In the genomic region with DNA sequence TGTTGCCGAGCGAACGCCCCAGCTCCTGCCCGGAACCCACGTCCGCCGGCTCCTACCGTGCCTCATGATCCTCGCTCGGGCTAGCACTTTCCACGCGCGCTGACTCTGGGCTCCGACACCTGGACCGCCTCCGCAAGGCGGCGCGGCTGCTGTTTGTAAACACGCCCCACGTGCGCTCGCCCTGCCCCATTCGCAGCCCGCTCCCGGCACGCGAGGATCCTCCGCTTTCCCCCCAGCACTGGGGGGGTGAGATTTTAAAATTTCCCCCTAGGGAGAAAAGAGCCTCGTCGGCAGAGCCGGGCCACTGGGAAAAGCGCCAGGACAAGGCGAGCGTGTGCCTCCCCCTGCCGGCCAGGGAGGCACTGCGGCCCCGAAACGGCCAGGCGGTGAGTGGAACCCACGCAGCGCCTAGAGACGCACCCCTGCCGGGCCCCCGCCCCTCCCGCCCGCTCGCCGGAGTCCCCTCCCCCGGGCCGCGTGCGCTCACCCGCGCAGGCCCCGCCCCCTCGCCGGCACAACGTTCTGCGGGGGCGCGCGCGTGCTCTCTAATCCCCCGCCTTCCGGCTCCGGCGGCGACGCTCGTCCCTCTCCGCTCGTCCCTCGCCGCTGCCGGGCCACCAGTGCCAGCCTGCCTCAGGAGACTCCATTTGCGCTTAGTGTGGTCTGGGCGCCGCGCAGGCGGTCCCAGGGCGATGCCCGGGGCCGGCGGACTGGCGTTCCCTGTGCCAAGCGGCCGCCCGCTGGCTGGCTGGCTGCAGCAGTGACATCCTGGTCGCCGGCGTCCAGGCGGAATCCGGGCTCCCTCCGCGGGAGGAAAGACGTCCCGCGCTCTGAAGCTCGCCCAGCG, we compare ENCODE assay signal across 8 cellular contexts. TPM values are rescaled to one million over a fixed set of nuclear protein-coding genes. Genes with fewer than 3 reads are reported as not detected.
DNase-seq lines count a peak whose midpoint lies in the region; ATAC-seq and TF ChIP-seq lines count a peak whose summit lies in the region.

A gene (plus strand): TSS at position 548 of the 847 bp plus-strand sequence. CDS start 1,442 bp downstream, outside the sequence.

- DNase-seq in BJ (ENCODE audit: low read depth), result peak; percentile 33
- peak; percentile 73 for DNase-seq in NCI-H446 treated with DMSO at 0.1 percent for 48 hours (lab: John Stamatoyannopoulos, UW)
- peak; percentile 86 to 91 for DNase-seq in activated CD4-positive, alpha-beta T cell treated with anti-CD3 and anti-CD28 coated beads for 4 hours
- peak; percentile 88 for DNase-seq in colonic mucosa
- DNase-seq in left lobe of liver (ENCODE audit: low spot score), result peak; percentile 92
- peak; percentile 86 for DNase-seq in stimulated activated CD4-positive, alpha-beta T cell treated with anti-CD3 and anti-CD28 coated beads, Interleukin-2, amount 100 ng/mL, for 4 hours (ENCODE audit: low read depth)

- CTCF ChIA-PET in BJ (lab: Yijun Ruan, JAX), result interaction anchor here (0.6 to 1.8 kb wide), 5 partner anchors 9 to 180 kb away, joined by 3 to 5 read pairs (median 3); no protein-coding TSS in a partner anchor

- no peaks in the 10 kb centered on the region for H3K4me1 ChIP-seq in colonic mucosa

- POLR2A ChIA-PET in BJ (lab: Charles Lee), result no interaction called here

- peak within 1 kb of the TSS; percentile 88 for H3K4me3 ChIP-seq in BJ (ENCODE audit: low read depth, low read length)
- peak within 1 kb of the TSS; percentile 75 for H3K4me3 ChIP-seq in colonic mucosa

- peak; percentile 93 for ATAC-seq in HG03432 (IDR thresholded peaks at IDR 0.05; ENCODE audit: unreplicated experiment)
- ATAC-seq in left lobe of liver, result peak; percentile 88

- TF ChIP-seq POLR2A in GM19193 (IDR thresholded peaks at IDR 0.05; ENCODE audit: extremely low read depth, insufficient read depth, insufficient read length), result peak; percentile 95

- no peaks in the 10 kb centered on the region for H3K36me3 ChIP-seq in BJ (ENCODE audit: control insufficient read depth, insufficient read depth, low read length)
- no peaks in the 10 kb centered on the region for H3K36me3 ChIP-seq in colonic mucosa

- H3K27ac ChIP-seq in colonic mucosa, result peak within 1 kb of the TSS; percentile 71

- H3K9me3 ChIP-seq in colonic mucosa, result no peaks in the 10 kb centered on the region

- peak within 1 kb of the TSS; percentile 74 to 79 for H3K9ac ChIP-seq in colonic mucosa (ENCODE audit: low read depth in 2 of 2, low read length in 2 of 2)

- intact Hi-C loops in colonic mucosa (cut with DNase I), result no loop called here

- H3K27me3 ChIP-seq in BJ (ENCODE audit: control insufficient read depth, insufficient read depth, low read length), result peaks cover 8% of the 10 kb centered on the region
- H3K27me3 ChIP-seq in colonic mucosa, result no peaks in the 10 kb centered on the region

- TF ChIP-seq CTCF in BJ (IDR thresholded peaks at IDR 0.05; ENCODE audit: insufficient read depth, low read depth, low read length), result peak; percentile 81
- peak; percentile 90 for TF ChIP-seq CTCF in colonic mucosa (IDR thresholded peaks at IDR 0.05)

RNA-seq across cellular contexts. Expression of the gene that starts here (rescaled TPM):
- polyA plus RNA-seq in BJ (2011; rRNA removed), result 4.1 and 7.2 TPM in 2 replicates
- polyA minus RNA-seq in BJ (2011; rRNA and poly(A)+ RNA removed), result 3.9 and 4.8 TPM in 2 replicates
- total RNA-seq in colonic mucosa, result 1 to 10 TPM; 3.6 to 5.7 TPM
- total RNA-seq in left lobe of liver, result 14.4 TPM

Comparison
In these comparisons a context has a peak if more than half of its experiments do, and no peak if none do; other contexts are left out.
1. Peak in every context shown above with its lines: DNase-seq, ATAC-seq, H3K4me3 ChIP-seq and H3K27ac ChIP-seq.
2. DNase-seq: peak in every context shown above with its lines; median percentile 92 in left lobe of liver; 88 in activated CD4-positive, alpha-beta T cell treated with anti-CD3 and anti-CD28 coated beads for 4 hours; 88 in colonic mucosa; 86 in stimulated activated CD4-positive, alpha-beta T cell treated with anti-CD3 and anti-CD28 coated beads, Interleukin-2, amount 100 ng/mL, for 4 hours; 73 in NCI-H446 treated with DMSO at 0.1 percent for 48 hours; 33 in BJ.